Comparison of ENCODE assay signal across 16 cellular contexts in genomic region chr17:33854596-33854995, GRCh38.
DNase-seq lines count a peak whose midpoint lies in the region; ATAC-seq, FAIRE-seq and TF ChIP-seq lines count a peak whose summit lies in the region.
"Had no signal": no experiment of that assay in that cellular context is flagged by ENCODE, and none has a peak within 500 bp of the region (broad histone marks: within the 10 kb centered on the region; RNA-seq: fewer than 3 reads in every experiment).

No MANE protein-coding gene starts in this region.

- H3K27ac ChIP-seq in astrocyte (ENCODE audit: low read depth, low read length) (no peak overlapping the region), GM23338 (ENCODE audit: low read depth) (no peak overlapping the region)
- H3K27ac ChIP-seq: A549 had no signal

- TF ChIP-seq CTCF in astrocyte (IDR thresholded peaks at IDR 0.05; ENCODE audit: insufficient read depth, low read depth, low read length), result no peak
- no peak for TF ChIP-seq CTCF in GM23338 (conservative IDR thresholded peaks at IDR 0.05; ENCODE audit: low read depth in 2 of 2)

- H3K4me1 ChIP-seq in astrocyte (ENCODE audit: insufficient read depth, low read length) (no peaks in the 10 kb centered on the region), GM23338 (ENCODE audit: insufficient read depth) (0 out of 2 replicates have a peak, but pooled peaks cover 7% of the 10 kb centered on the region)
- H3K4me1 ChIP-seq: A549 had no signal

- H3K27me3 ChIP-seq in astrocyte (ENCODE audit: insufficient read depth, low read length) (peaks cover 2% of the 10 kb centered on the region), GM23338 (ENCODE audit: insufficient read depth) (no peaks in the 10 kb centered on the region)

- peaks cover 49% of the 10 kb centered on the region for H3K27me3 Mint-ChIP-seq in astrocyte (ENCODE audit: low read depth, unreplicated experiment)
- peaks cover 5% of the 10 kb centered on the region for H3K27me3 Mint-ChIP-seq in GM23338 (ENCODE audit: insufficient read depth, low read depth, poor library complexity)
- H3K27me3 Mint-ChIP-seq in immature natural killer cell (ENCODE audit: low read depth in 3 of 3), result peaks cover 3 to 12% (median 10%) of the 10 kb centered on the region in 3 donors

- H4K20me1 ChIP-seq in astrocyte (ENCODE audit: insufficient read depth, low read length), result no peaks in the 10 kb centered on the region
- no peaks in the 10 kb centered on the region for H4K20me1 ChIP-seq in GM23338 (replicated peaks; ENCODE audit: insufficient read depth)

- H3K9me3 Mint-ChIP-seq in astrocyte (ENCODE audit: unreplicated experiment), result no peaks in the 10 kb centered on the region
- H3K9me3 Mint-ChIP-seq in GM23338, result no peaks in the 10 kb centered on the region
- H3K9me3 Mint-ChIP-seq in immature natural killer cell, result no peaks in the 10 kb centered on the region
- H3K9me3 Mint-ChIP-seq: CD14-positive monocyte; CD8-positive, alpha-beta T cell had no signal

- H3K79me2 ChIP-seq in astrocyte (ENCODE audit: insufficient read depth, low read length) (no peaks in the 10 kb centered on the region), GM23338 (replicated peaks; ENCODE audit: insufficient read depth) (no peaks in the 10 kb centered on the region)

- H3K36me3 ChIP-seq in astrocyte (ENCODE audit: insufficient read depth, low read length) (no peaks in the 10 kb centered on the region), GM23338 (ENCODE audit: insufficient read depth) (no peaks in the 10 kb centered on the region)

- H3K9ac ChIP-seq in astrocyte (ENCODE audit: low read length), result no peak overlapping the region

- H3K4me3 ChIP-seq in astrocyte (ENCODE audit: insufficient read depth, low read depth, low read length) (no peak overlapping the region), GM23338 (no peak overlapping the region)
- H3K4me3 ChIP-seq: A549 had no signal

- peaks cover 18% of the 10 kb centered on the region; the same call in 1 of the 2 replicates for H3K9me2 ChIP-seq in GM23338 (ENCODE audit: insufficient read depth)

- H3K4me3 Mint-ChIP-seq in astrocyte (ENCODE audit: unreplicated experiment) (no peak overlapping the region), GM23338 (no peak overlapping the region), immature natural killer cell (no peak overlapping the region)
- H3K4me3 Mint-ChIP-seq: CD14-positive monocyte; CD8-positive, alpha-beta T cell had no signal

- H3F3A ChIP-seq in GM23338 (replicated peaks; ENCODE audit: low read depth), result no peaks in the 10 kb centered on the region

- H2AFZ ChIP-seq in astrocyte (ENCODE audit: low read depth, low read length), result no peak overlapping the region
- no peak overlapping the region for H2AFZ ChIP-seq in GM23338

- FAIRE-seq in astrocyte (lab: Jason Lieb, UNC), result no peak
- FAIRE-seq: A549 had no signal

- in situ Hi-C loops in Caki2 (cut with HindIII; ENCODE audit: low pct_unique_long_range_greater_than_20kb, low sequenced_read_pairs), result no loop called here

- H3K4me2 ChIP-seq in astrocyte (ENCODE audit: low read length) (no peak overlapping the region), GM23338 (no peak overlapping the region)
- H3K4me2 ChIP-seq: A549 had no signal

- peaks cover 4% of the 10 kb centered on the region for H3K4me1 Mint-ChIP-seq in astrocyte (ENCODE audit: low read depth, unreplicated experiment)
- H3K4me1 Mint-ChIP-seq in GM23338, result peaks cover 13% of the 10 kb centered on the region
- no peaks in the 10 kb centered on the region for H3K4me1 Mint-ChIP-seq in immature natural killer cell
- H3K4me1 Mint-ChIP-seq: CD14-positive monocyte had no signal

- DNase-seq in Caki2 (ENCODE audit: low read depth) (peak; percentile 21), NCI-H2227 (lab: John Stamatoyannopoulos, UW; ENCODE audit: unreplicated experiment) (peak; percentile 45), astrocyte (ENCODE audit: low read depth) (peak; percentile 41), retina (peak; percentile 14), NOMO-1 treated with dmso at 0.1 percent for 144 hours (lab: John Stamatoyannopoulos, UW; ENCODE audit: unreplicated experiment) (no peak), GM23338 (ENCODE audit: low spot score) (no peak), immature natural killer cell (no peak), iPS-NIHi11 (ENCODE audit: low spot score) (no peak)
- DNase-seq: CD8-positive, alpha-beta T cell; COR-L47; DND-41; GF-D8; H7; IMR-90 had no signal

- H3K36me3 Mint-ChIP-seq in astrocyte (ENCODE audit: low read depth, unreplicated experiment), result no peaks in the 10 kb centered on the region
- H3K36me3 Mint-ChIP-seq in GM23338 (ENCODE audit: low read depth), result no peaks in the 10 kb centered on the region
- no peaks in the 10 kb centered on the region for H3K36me3 Mint-ChIP-seq in immature natural killer cell
- H3K36me3 Mint-ChIP-seq: CD14-positive monocyte; CD8-positive, alpha-beta T cell had no signal

- no peak overlapping the region for H3K27ac Mint-ChIP-seq in astrocyte (ENCODE audit: unreplicated experiment)
- no peak overlapping the region for H3K27ac Mint-ChIP-seq in GM23338
- no peak overlapping the region for H3K27ac Mint-ChIP-seq in immature natural killer cell
- H3K27ac Mint-ChIP-seq: CD14-positive monocyte; CD8-positive, alpha-beta T cell had no signal

- no peak for ATAC-seq in GM23338
- ATAC-seq: A549; CD8-positive, alpha-beta T cell had no signal

- H3K9me3 ChIP-seq in astrocyte (ENCODE audit: insufficient read depth, low read depth, low read length), result peaks cover 4% of the 10 kb centered on the region
- H3K9me3 ChIP-seq: A549 had no signal

TF ChIP-seq in GM23338, 12 proteins besides CTCF, POLR2A, EP300 and RAD21 (continues in another document):
- TF ChIP-seq CREB1 (CRISPR knock-in tag; IDR thresholded peaks at IDR 0.05; ENCODE audit: low read depth) (no peak), EZH2phosphoT487 (IDR thresholded peaks at IDR 0.05; ENCODE audit: unreplicated experiment) (no peak), JUNB (IDR thresholded peaks at IDR 0.05; ENCODE audit: unreplicated experiment) (no peak), STAT1 (IDR thresholded peaks at IDR 0.05; ENCODE audit: unreplicated experiment) (no peak), REST (IDR thresholded peaks at IDR 0.05; ENCODE audit: unreplicated experiment) (no peak), POLR2AphosphoS5 (IDR thresholded peaks at IDR 0.05; ENCODE audit: low read depth) (no peak), EZH2 (IDR thresholded peaks at IDR 0.05; ENCODE audit: low read depth, unreplicated experiment) (no peak)

Comparison
In these comparisons a context has a peak if more than half of its experiments do, and no peak if none do; other contexts are left out.
1. DNase-seq: peak in Caki2 (single experiment), NCI-H2227 (single experiment), astrocyte (single experiment) and retina (single experiment); none in NOMO-1 treated with dmso at 0.1 percent for 144 hours (single experiment), GM23338 (single experiment), immature natural killer cell (0 of 3) and iPS-NIHi11 (single experiment).